In genomic region chr5:1006656-1007071, GRCh38 we compare ENCODE assay signal across 15 cellular contexts. TPM values are rescaled to one million over a fixed set of nuclear protein-coding genes. Genes with fewer than 3 reads are reported as not detected.
DNase-seq lines count a peak whose midpoint lies in the region; ATAC-seq and TF ChIP-seq lines count a peak whose summit lies in the region.
"Had no signal": no experiment of that assay in that cellular context is flagged by ENCODE, and none has a peak within 500 bp of the region (broad histone marks: within the 10 kb centered on the region; RNA-seq: fewer than 3 reads in every experiment).

No MANE protein-coding gene starts in this region.

- H3K4me1 ChIP-seq in Peyer's patch (peaks cover 0 to 53% (median 7%) of the 10 kb centered on the region in 4 donors), lung (ENCODE audit: control insufficient read depth in 2 of 2, insufficient read depth in 2 of 2, low read length in 2 of 2) (peaks cover 0 to 27% of the 10 kb centered on the region in 2 donors)
- H3K4me1 ChIP-seq: foreskin keratinocyte had no signal

- H3K36me3 Mint-ChIP-seq in activated naive CD4-positive, alpha-beta T cell treated with anti-CD3 and anti-CD28 coated beads, Interleukin-2, amount 10 ng/mL, durations not matched to agents 7 days and 5 days, result no peaks in the 10 kb centered on the region

- H3K27me3 ChIP-seq in Peyer's patch (peaks cover 0 to 12% of the 10 kb centered on the region in 2 donors), lung (ENCODE audit: control insufficient read depth, insufficient read depth) (no peaks in the 10 kb centered on the region)

- no peak overlapping the region for H3K27ac Mint-ChIP-seq in activated naive CD4-positive, alpha-beta T cell treated with anti-CD3 and anti-CD28 coated beads, Interleukin-2, amount 10 ng/mL, durations not matched to agents 7 days and 5 days
- H3K27ac Mint-ChIP-seq: activated B cell treated with CpG ODN at 0.5 μM for 24 hours had no signal

- peaks cover 48% of the 10 kb centered on the region for H3K4me1 Mint-ChIP-seq in activated naive CD4-positive, alpha-beta T cell treated with anti-CD3 and anti-CD28 coated beads, Interleukin-2, amount 10 ng/mL, durations not matched to agents 7 days and 5 days

- CTCF ChIA-PET in activated naive CD4-positive, alpha-beta T cell treated with anti-CD3 and anti-CD28 coated beads, Interleukin-2, amount 10 ng/mL, durations not matched to agents 7 days and 5 days (lab: Charles Lee), result interaction anchor here (0.7 to 1.8 kb wide), 5 partner anchors 35 to 134 kb away, joined by 3 to 6 read pairs (median 4); no protein-coding TSS in a partner anchor

- H3K36me3 ChIP-seq in Peyer's patch (no peaks in the 10 kb centered on the region), lung (ENCODE audit: control insufficient read depth in 2 of 2, insufficient read depth in 2 of 2, low read length in 2 of 2) (no peaks in the 10 kb centered on the region)

- no peak for ATAC-seq in lung (ENCODE audit: insufficient read depth, low FRiP score)
- no peak for ATAC-seq in HG03432 (IDR thresholded peaks at IDR 0.05; ENCODE audit: unreplicated experiment)
- ATAC-seq: foreskin keratinocyte, PC-3 had no signal

- H3K4me3 Mint-ChIP-seq in activated naive CD4-positive, alpha-beta T cell treated with anti-CD3 and anti-CD28 coated beads, Interleukin-2, amount 10 ng/mL, durations not matched to agents 7 days and 5 days, result no peak overlapping the region
- H3K4me3 Mint-ChIP-seq: activated B cell treated with CpG ODN at 0.5 μM for 24 hours had no signal

- no peak for TF ChIP-seq POLR2A in Peyer's patch (IDR thresholded peaks at IDR 0.05)

- H3K27ac ChIP-seq in Peyer's patch (no peak overlapping the region), lung (ENCODE audit: low read depth in 1 of 2, low read length in 1 of 2) (no peak overlapping the region)
- H3K27ac ChIP-seq: foreskin keratinocyte had no signal

- peaks cover 98% of the 10 kb centered on the region for H3K27me3 Mint-ChIP-seq in activated naive CD4-positive, alpha-beta T cell treated with anti-CD3 and anti-CD28 coated beads, Interleukin-2, amount 10 ng/mL, durations not matched to agents 7 days and 5 days

- H3K9me3 Mint-ChIP-seq in activated naive CD4-positive, alpha-beta T cell treated with anti-CD3 and anti-CD28 coated beads, Interleukin-2, amount 10 ng/mL, durations not matched to agents 7 days and 5 days, result no peaks in the 10 kb centered on the region
- H3K9me3 Mint-ChIP-seq: activated B cell treated with CpG ODN at 0.5 μM for 24 hours had no signal

- DNase-seq in activated naive CD4-positive, alpha-beta T cell treated with anti-CD3 and anti-CD28 coated beads, Interleukin-2, amount 10 ng/mL, durations not matched to agents 7 days and 5 days, result peak; percentile 18
- no peak for DNase-seq in activated naive CD4-positive, alpha-beta T cell (lab: John Stamatoyannopoulos, UW)
- DNase-seq in Peyer's patch, result peak; percentile 1 to 42 (median 40)
- DNase-seq in lung (ENCODE audit: low spot score), result peak; percentile 26
- DNase-seq in stimulated activated CD8-positive, alpha-beta memory T cell treated with anti-CD3 and anti-CD28 coated beads, Interleukin-4, amount 100 ng/mL, for 48 hours, result peak; percentile 23
- DNase-seq in NCI-H510A treated with DMSO at 0.1 percent for 48 hours (lab: John Stamatoyannopoulos, UW), result no peak
- no peak for DNase-seq in AML-193 (lab: John Stamatoyannopoulos, UW)
- DNase-seq: foreskin keratinocyte, Kasumi-1, NCI-H1694, NCI-H446 treated with DMSO at 0.1 percent for 48 hours, PC-3, trophoblast cell had no signal

- H3K4me3 ChIP-seq in Peyer's patch (no peak overlapping the region), lung (no peak overlapping the region)

- H3K9me3 ChIP-seq in Peyer's patch (no peaks in the 10 kb centered on the region), lung (ENCODE audit: control insufficient read depth in 2 of 2, insufficient read depth in 1 of 2, low read length in 1 of 2) (peaks cover 0 to 3% of the 10 kb centered on the region in 2 donors)

- TF ChIP-seq CTCF in Peyer's patch (IDR thresholded peaks at IDR 0.05) (no peak), lung (IDR thresholded peaks at IDR 0.05; ENCODE audit: control extremely low read depth, extremely low read depth) (no peak)

- WGBS in lung, 2 donors, result 92 to 94% methylated on average over 5 of the region's 5 CpGs

RNA-seq across cellular contexts. Expression of gene NKD2, which starts 1.9 kb away (rescaled TPM):
- total RNA-seq in Peyer's patch (1 to 10 TPM; 1.9 to 9.9 (median 3.5) TPM), lung (10 to 100 TPM in 1 of 2 donors, 1 to 10 TPM in 1; 9.9 to 88.0 TPM)
- polyA plus RNA-seq in lung, result 10 to 100 TPM; 34.3 to 62.5 TPM
- polyA plus RNA-seq: foreskin keratinocyte had no signal

Comparison
In these comparisons a context has a peak if more than half of its experiments do, and no peak if none do; other contexts are left out.
1. DNase-seq: peak in activated naive CD4-positive, alpha-beta T cell treated with anti-CD3 and anti-CD28 coated beads, Interleukin-2, amount 10 ng/mL, durations not matched to agents 7 days and 5 days (single experiment), Peyer's patch (3 of 3), lung (single experiment) and stimulated activated CD8-positive, alpha-beta memory T cell treated with anti-CD3 and anti-CD28 coated beads, Interleukin-4, amount 100 ng/mL, for 48 hours (single experiment); none in activated naive CD4-positive, alpha-beta T cell (0 of 4), NCI-H510A treated with DMSO at 0.1 percent for 48 hours (single experiment) and AML-193 (0 of 2).